17 cellular contexts compared by ENCODE assay signal in genomic region chr19:35476149-35476548, GRCh38. TPM values are rescaled to one million over a fixed set of nuclear protein-coding genes. Genes with fewer than 3 reads are reported as not detected.
DNase-seq lines count a peak whose midpoint lies in the region; ATAC-seq and TF ChIP-seq lines count a peak whose summit lies in the region.
"Had no signal": no experiment of that assay in that cellular context is flagged by ENCODE, and none has a peak within 500 bp of the region (broad histone marks: within the 10 kb centered on the region; RNA-seq: fewer than 3 reads in every experiment).

No MANE protein-coding gene starts in this region.

- peak; percentile 30; the same call in 1 of the 2 replicates for TF ChIP-seq CTCF in LNCAP (IDR thresholded peaks at IDR 0.05)
- peak; percentile 31 for TF ChIP-seq CTCF in chondrocyte (IDR thresholded peaks at IDR 0.05)
- no peak for TF ChIP-seq CTCF in lower lobe of right lung (IDR thresholded peaks at IDR 0.05)

- H3K36me3 Mint-ChIP-seq in chondrocyte (ENCODE audit: low read depth): no peaks in the 10 kb centered on the region
- H3K36me3 Mint-ChIP-seq: stimulated activated naive B cell treated with anti-CD40 and anti-IgM and Interleukin-4, amounts not matched to agents 10 μg/mL and 1 μg/mL and 100 μg/mL, for 72 hours had no signal

- no peak overlapping the region for H3K27ac Mint-ChIP-seq in chondrocyte (ENCODE audit: unreplicated experiment)
- H3K27ac Mint-ChIP-seq: activated CD4-positive, alpha-beta T cell treated with anti-CD3 and anti-CD28 coated beads, Interleukin-2, amount 10 ng/mL, durations not matched to agents 7 days and 5 days; CD4-positive, alpha-beta T cell; stimulated activated naive B cell treated with anti-CD40 and anti-IgM and Interleukin-4, amounts not matched to agents 10 μg/mL and 1 μg/mL and 100 μg/mL, for 72 hours had no signal

- no peaks in the 10 kb centered on the region for H3K36me3 ChIP-seq in lower lobe of right lung
- H3K36me3 ChIP-seq: esophagus muscularis mucosa had no signal

- H3K4me1 ChIP-seq in lower lobe of right lung: no peaks in the 10 kb centered on the region
- H3K4me1 ChIP-seq: esophagus muscularis mucosa had no signal

- no peak overlapping the region for H3K27ac ChIP-seq in lower lobe of right lung
- H3K27ac ChIP-seq: esophagus muscularis mucosa had no signal

- no peak for ATAC-seq in HG03432 (IDR thresholded peaks at IDR 0.05; ENCODE audit: unreplicated experiment)
- ATAC-seq in lower lobe of right lung: no peak
- ATAC-seq: mucosa of descending colon; stimulated activated naive B cell treated with anti-CD40 and anti-IgM and Interleukin-4, amounts not matched to agents 10 μg/mL and 1 μg/mL and 100 μg/mL, for 72 hours had no signal

- H3K9me3 ChIP-seq in lower lobe of right lung: no peaks in the 10 kb centered on the region
- H3K9me3 ChIP-seq: esophagus muscularis mucosa, mucosa of descending colon had no signal

- no peaks in the 10 kb centered on the region for H3K27me3 ChIP-seq in lower lobe of right lung (ENCODE audit: low read depth)

- intact Hi-C loops in lower lobe of right lung (cut with DNase I): no loop called here

- H3K4me3 ChIP-seq in lower lobe of right lung: no peak overlapping the region
- H3K4me3 ChIP-seq: esophagus muscularis mucosa, mucosa of descending colon had no signal

- peaks cover 13% of the 10 kb centered on the region for H3K27me3 Mint-ChIP-seq in chondrocyte (ENCODE audit: low read depth)
- H3K27me3 Mint-ChIP-seq: CD4-positive, alpha-beta T cell had no signal

- H3K4me3 Mint-ChIP-seq in chondrocyte (ENCODE audit: unreplicated experiment): no peak overlapping the region
- H3K4me3 Mint-ChIP-seq: activated CD4-positive, alpha-beta T cell treated with anti-CD3 and anti-CD28 coated beads, Interleukin-2, amount 10 ng/mL, durations not matched to agents 7 days and 5 days; CD4-positive, alpha-beta T cell; stimulated activated naive B cell treated with anti-CD40 and anti-IgM and Interleukin-4, amounts not matched to agents 10 μg/mL and 1 μg/mL and 100 μg/mL, for 72 hours had no signal

- no peaks in the 10 kb centered on the region for H3K9me3 Mint-ChIP-seq in chondrocyte (ENCODE audit: low read depth)
- H3K9me3 Mint-ChIP-seq: activated CD4-positive, alpha-beta T cell treated with anti-CD3 and anti-CD28 coated beads, Interleukin-2, amount 10 ng/mL, durations not matched to agents 7 days and 5 days; CD4-positive, alpha-beta T cell; stimulated activated naive B cell treated with anti-CD40 and anti-IgM and Interleukin-4, amounts not matched to agents 10 μg/mL and 1 μg/mL and 100 μg/mL, for 72 hours had no signal

- peak; percentile 24 for DNase-seq in stimulated activated CD4-positive, alpha-beta T cell treated with anti-CD3 and anti-CD28 coated beads, Interleukin-1b, Interleukin-23, amount 100 ng/mL, for 48 hours
- DNase-seq in stimulated activated CD4-positive, alpha-beta T cell treated with anti-CD3 and anti-CD28 coated beads, Interleukin-2, amount 100 ng/mL, for 48 hours: no peak
- DNase-seq in chondrocyte (ENCODE audit: low spot score) (no peak), foreskin melanocyte (no peak), SK-N-DZ (ENCODE audit: low spot score) (no peak), lower lobe of right lung (no peak)
- DNase-seq: activated CD4-positive, alpha-beta T cell treated with anti-CD3 and anti-CD28 coated beads, Interleukin-2, amount 10 ng/mL, durations not matched to agents 7 days and 5 days; CD4-positive, alpha-beta T cell; cerebellar nuclear complex; mucosa of descending colon; NCI-H1092 treated with DMSO at 0.1 percent for 48 hours; NCI-H446 treated with DMSO at 0.1 percent for 48 hours; stimulated activated naive B cell treated with anti-CD40 and anti-IgM and Interleukin-4, amounts not matched to agents 10 μg/mL and 1 μg/mL and 100 μg/mL, for 72 hours had no signal

- no peaks in the 10 kb centered on the region for H3K4me1 Mint-ChIP-seq in chondrocyte (ENCODE audit: low read depth)
- H3K4me1 Mint-ChIP-seq: activated CD4-positive, alpha-beta T cell treated with anti-CD3 and anti-CD28 coated beads, Interleukin-2, amount 10 ng/mL, durations not matched to agents 7 days and 5 days; stimulated activated naive B cell treated with anti-CD40 and anti-IgM and Interleukin-4, amounts not matched to agents 10 μg/mL and 1 μg/mL and 100 μg/mL, for 72 hours had no signal

RNA-seq across cellular contexts. Expression of gene KRTDAP, which starts 14.1 kb away (rescaled TPM):
- total RNA-seq in chondrocyte (not detected in 3 replicates), lower lobe of right lung (0.89 TPM)
- polyA plus RNA-seq in SK-N-DZ (2014; cell fraction: cytosol; rRNA removed): not detected in 2 replicates
- not detected in 2 replicates for polyA plus RNA-seq in SK-N-DZ (2014; cell fraction: nucleus; rRNA removed)
- total RNA-seq: activated CD4-positive, alpha-beta T cell treated with anti-CD3 and anti-CD28 coated beads, Interleukin-2, amount 10 ng/mL, durations not matched to agents 7 days and 5 days; CD4-positive, alpha-beta T cell; esophagus muscularis mucosa; mucosa of descending colon; posterior vena cava had no signal

RNA-seq across cellular contexts. Expression of gene FFAR2, which starts 28.1 kb away (rescaled TPM):
- total RNA-seq in chondrocyte: not detected in 3 replicates
- polyA plus RNA-seq in SK-N-DZ (2014; cell fraction: cytosol; rRNA removed): not detected in 2 replicates
- polyA plus RNA-seq in SK-N-DZ (2014; cell fraction: nucleus; rRNA removed): not detected in 2 replicates
- total RNA-seq in lower lobe of right lung: 4.7 TPM
- total RNA-seq: activated CD4-positive, alpha-beta T cell treated with anti-CD3 and anti-CD28 coated beads, Interleukin-2, amount 10 ng/mL, durations not matched to agents 7 days and 5 days had no signal

RNA-seq across cellular contexts. Expression of gene DMKN, which starts 37.3 kb away (rescaled TPM):
- total RNA-seq in chondrocyte: 1.3 to 2.1 TPM in 2 of 3 replicates, not detected in the other
- polyA plus RNA-seq in SK-N-DZ (2014; cell fraction: cytosol; rRNA removed): not detected in 2 replicates
- polyA plus RNA-seq in SK-N-DZ (2014; cell fraction: nucleus; rRNA removed): not detected in 2 replicates
- 70.7 TPM for total RNA-seq in lower lobe of right lung
- total RNA-seq: activated CD4-positive, alpha-beta T cell treated with anti-CD3 and anti-CD28 coated beads, Interleukin-2, amount 10 ng/mL, durations not matched to agents 7 days and 5 days; CD4-positive, alpha-beta T cell had no signal

RNA-seq across cellular contexts. Expression of gene SBSN, which starts 52.0 kb away (rescaled TPM):
- total RNA-seq in chondrocyte: 0.30 to 0.56 TPM (median 0.36 TPM) in 3 replicates
- polyA plus RNA-seq in SK-N-DZ (2014; cell fraction: cytosol; rRNA removed): not detected in 2 replicates
- not detected in 2 replicates for polyA plus RNA-seq in SK-N-DZ (2014; cell fraction: nucleus; rRNA removed)
- not detected for total RNA-seq in lower lobe of right lung
- total RNA-seq: activated CD4-positive, alpha-beta T cell treated with anti-CD3 and anti-CD28 coated beads, Interleukin-2, amount 10 ng/mL, durations not matched to agents 7 days and 5 days; CD4-positive, alpha-beta T cell; esophagus muscularis mucosa; mucosa of descending colon; posterior vena cava had no signal

RNA-seq across cellular contexts. Expression of gene GAPDHS, which starts 57.1 kb away (rescaled TPM):
- total RNA-seq in chondrocyte (not detected in 3 replicates), lower lobe of right lung (not detected)
- polyA plus RNA-seq in SK-N-DZ (2014; cell fraction: cytosol; rRNA removed): 0.45 and 0.76 TPM in 2 replicates
- polyA plus RNA-seq in SK-N-DZ (2014; cell fraction: nucleus; rRNA removed): 2.2 TPM in 1 of 2 replicates, not detected in the other
- total RNA-seq: activated CD4-positive, alpha-beta T cell treated with anti-CD3 and anti-CD28 coated beads, Interleukin-2, amount 10 ng/mL, durations not matched to agents 7 days and 5 days; CD4-positive, alpha-beta T cell; esophagus muscularis mucosa; mucosa of descending colon; posterior vena cava had no signal

Comparison
In these comparisons a context has a peak if more than half of its experiments do, and no peak if none do; other contexts are left out.
1. RNA of gene DMKN, which starts 37.3 kb away (total RNA-seq): 70.7 TPM in lower lobe of right lung (single experiment); 1.3 to 2.1 TPM in chondrocyte; every median in the first group is over 10 times any median in the second.